Comparison of ENCODE assay signal across 8 cellular contexts in the genomic region with DNA sequence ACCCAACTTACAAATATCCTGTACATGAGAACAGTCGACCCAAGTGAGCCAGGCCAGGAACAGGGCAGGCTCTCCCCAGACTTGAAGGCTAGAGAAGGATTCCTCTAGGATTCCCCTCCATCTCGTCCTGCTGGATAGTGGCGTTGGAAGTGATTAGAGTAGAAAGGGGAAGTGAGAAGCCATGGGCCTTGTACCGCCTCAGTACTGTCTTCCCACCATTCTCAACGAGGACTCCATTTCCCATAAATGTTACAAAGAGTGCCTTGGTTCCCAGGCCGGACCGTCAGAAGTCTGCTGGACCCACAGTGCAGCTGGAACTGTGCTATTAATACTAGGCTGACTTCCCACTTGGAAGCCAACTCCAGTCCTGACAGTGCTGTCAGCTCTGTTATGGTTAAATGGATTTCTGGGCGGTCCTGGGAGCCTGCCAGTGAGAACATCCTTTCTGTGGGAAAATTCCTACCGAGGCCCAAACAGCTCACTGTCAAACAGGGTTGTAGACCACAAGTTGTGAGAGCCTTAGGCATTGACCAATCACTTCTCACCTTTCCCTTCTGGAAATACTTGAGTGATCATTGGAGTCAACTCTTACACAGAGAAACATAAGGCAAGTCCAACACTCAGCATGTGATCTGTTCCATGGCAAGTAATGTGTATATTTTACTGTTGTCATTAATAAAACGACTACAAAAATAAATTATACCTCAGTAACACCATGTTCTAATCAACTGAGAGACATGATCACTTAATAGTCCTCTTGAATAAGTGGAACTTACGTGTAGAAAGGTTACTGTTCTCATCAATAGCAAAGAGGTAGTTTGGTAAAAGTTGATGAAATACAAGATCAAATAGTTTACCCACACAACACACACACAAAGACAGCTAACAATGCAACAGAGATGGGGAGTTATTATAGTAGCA. TPM values are rescaled to one million over a fixed set of nuclear protein-coding genes. Genes with fewer than 3 reads are reported as not detected.
DNase-seq lines count a peak whose midpoint lies in the region; ATAC-seq lines count a peak whose summit lies in the region.

No MANE protein-coding gene starts in this region.

- peaks cover 11% of the 10 kb centered on the region for H3K4me1 Mint-ChIP-seq in stimulated activated memory B cell treated with anti-CD40 and anti-IgM and Interleukin-4, amounts not matched to agents 10 μg/mL and 1 μg/mL and 100 μg/mL, for 72 hours
- no peaks in the 10 kb centered on the region for H3K4me1 Mint-ChIP-seq in activated CD4-positive, alpha-beta T cell treated with anti-CD3 and anti-CD28 coated beads, Interleukin-2, amount 10 ng/mL, durations not matched to agents 7 days and 5 days

- POLR2A ChIA-PET in activated CD4-positive, alpha-beta T cell treated with anti-CD3 and anti-CD28 coated beads, Interleukin-2, amount 10 ng/mL, durations not matched to agents 7 days and 5 days (lab: Charles Lee): interaction anchor here (0.7 kb wide), 1 partner anchor 241 kb away, joined by 4 read pairs; no protein-coding TSS in a partner anchor

- no peaks in the 10 kb centered on the region for H3K27me3 Mint-ChIP-seq in stimulated activated memory B cell treated with anti-CD40 and anti-IgM and Interleukin-4, amounts not matched to agents 10 μg/mL and 1 μg/mL and 100 μg/mL, for 72 hours
- H3K27me3 Mint-ChIP-seq in activated CD4-positive, alpha-beta T cell treated with anti-CD3 and anti-CD28 coated beads, Interleukin-2, amount 10 ng/mL, durations not matched to agents 7 days and 5 days: no peaks in the 10 kb centered on the region

- H3K9me3 Mint-ChIP-seq in stimulated activated memory B cell treated with anti-CD40 and anti-IgM and Interleukin-4, amounts not matched to agents 10 μg/mL and 1 μg/mL and 100 μg/mL, for 72 hours: no peaks in the 10 kb centered on the region
- H3K9me3 Mint-ChIP-seq in activated CD4-positive, alpha-beta T cell treated with anti-CD3 and anti-CD28 coated beads, Interleukin-2, amount 10 ng/mL, durations not matched to agents 7 days and 5 days: no peaks in the 10 kb centered on the region

- H3K36me3 Mint-ChIP-seq in stimulated activated memory B cell treated with anti-CD40 and anti-IgM and Interleukin-4, amounts not matched to agents 10 μg/mL and 1 μg/mL and 100 μg/mL, for 72 hours: no peaks in the 10 kb centered on the region
- H3K36me3 Mint-ChIP-seq in activated CD4-positive, alpha-beta T cell treated with anti-CD3 and anti-CD28 coated beads, Interleukin-2, amount 10 ng/mL, durations not matched to agents 7 days and 5 days (ENCODE audit: low read depth): no peaks in the 10 kb centered on the region

- CTCF ChIA-PET in activated CD4-positive, alpha-beta T cell treated with anti-CD3 and anti-CD28 coated beads, Interleukin-2, amount 10 ng/mL, durations not matched to agents 7 days and 5 days (lab: Charles Lee): no interaction called here

- in situ Hi-C loops in KBM-7 (cut with MboI; ENCODE audit: low pct_unique_long_range_greater_than_20kb, low sequenced_read_pairs): no loop called here

- no peak overlapping the region for H3K4me3 Mint-ChIP-seq in stimulated activated memory B cell treated with anti-CD40 and anti-IgM and Interleukin-4, amounts not matched to agents 10 μg/mL and 1 μg/mL and 100 μg/mL, for 72 hours
- H3K4me3 Mint-ChIP-seq in activated CD4-positive, alpha-beta T cell treated with anti-CD3 and anti-CD28 coated beads, Interleukin-2, amount 10 ng/mL, durations not matched to agents 7 days and 5 days: no peak overlapping the region

- H3K27ac Mint-ChIP-seq in stimulated activated memory B cell treated with anti-CD40 and anti-IgM and Interleukin-4, amounts not matched to agents 10 μg/mL and 1 μg/mL and 100 μg/mL, for 72 hours: peak overlapping the region; percentile 59
- H3K27ac Mint-ChIP-seq in activated CD4-positive, alpha-beta T cell treated with anti-CD3 and anti-CD28 coated beads, Interleukin-2, amount 10 ng/mL, durations not matched to agents 7 days and 5 days: no peak overlapping the region

- DNase-seq in KBM-7 (peak; percentile 14), fibroblast of peridontal ligament (ENCODE audit: extremely low read depth) (peak; percentile 75), NCI-H146 (lab: John Stamatoyannopoulos, UW) (no peak)
- no peak for DNase-seq in activated CD4-positive, alpha-beta T cell treated with anti-CD3 and anti-CD28 coated beads, Interleukin-2, amount 10 ng/mL, durations not matched to agents 7 days and 5 days
- no peak for DNase-seq in activated CD4-positive, alpha-beta T cell treated with anti-CD3 and anti-CD28 coated beads, Interleukin-2, amount 50 U/mL, for 1 hour

- ATAC-seq in GM18909 (IDR thresholded peaks at IDR 0.05; ENCODE audit: poor library complexity, unreplicated experiment) (peak; percentile 24), GM19455 (IDR thresholded peaks at IDR 0.05; ENCODE audit: unreplicated experiment) (no peak)
- ATAC-seq in stimulated activated memory B cell treated with anti-CD40 and anti-IgM and Interleukin-4, amounts not matched to agents 10 μg/mL and 1 μg/mL and 100 μg/mL, for 72 hours: peak; percentile 12

RNA-seq across cellular contexts. Expression of a gene that starts 58.4 kb away (rescaled TPM):
- total RNA-seq in activated CD4-positive, alpha-beta T cell treated with anti-CD3 and anti-CD28 coated beads, Interleukin-2, amount 10 ng/mL, durations not matched to agents 7 days and 5 days: not detected

Comparison
In these comparisons a context has a peak if more than half of its experiments do, and no peak if none do; other contexts are left out.
1. DNase-seq: peak in KBM-7 (single experiment) and fibroblast of peridontal ligament (single experiment); none in activated CD4-positive, alpha-beta T cell treated with anti-CD3 and anti-CD28 coated beads, Interleukin-2, amount 10 ng/mL, durations not matched to agents 7 days and 5 days (single experiment), activated CD4-positive, alpha-beta T cell treated with anti-CD3 and anti-CD28 coated beads, Interleukin-2, amount 50 U/mL, for 1 hour (single experiment) and NCI-H146 (single experiment).